In genomic region chr20:41364236-41364855, GRCh38 we compare ENCODE assay signal across 18 cellular contexts. TPM values are rescaled to one million over a fixed set of nuclear protein-coding genes. Genes with fewer than 3 reads are reported as not detected.
DNase-seq lines count a peak whose midpoint lies in the region; ATAC-seq, FAIRE-seq and TF ChIP-seq lines count a peak whose summit lies in the region.
"Had no signal": no experiment of that assay in that cellular context is flagged by ENCODE, and none has a peak within 500 bp of the region (broad histone marks: within the 10 kb centered on the region; RNA-seq: fewer than 3 reads in every experiment).

No MANE protein-coding gene starts in this region.

- no TSS peak for BruUV-seq in HCT116 (replicated peaks; lab: Mats Ljungman, UMichigan)

- DNase-seq in HCT116 (ENCODE audit: low read depth, low spot score): no peak
- no peak for DNase-seq in HTR-8/SVneo (ENCODE audit: insufficient read length, low spot score)
- DNase-seq in chondrocyte (ENCODE audit: low spot score): no peak
- DNase-seq in retinal pigment epithelial cell (ENCODE audit: low read depth): no peak
- no peak for DNase-seq in cerebellar nuclear complex (lab: John Stamatoyannopoulos, UW)
- DNase-seq in trophoblast cell: no peak
- DNase-seq in SIG-M5 treated with dmso at 0.1 percent for 504 hours (lab: John Stamatoyannopoulos, UW; ENCODE audit: unreplicated experiment): no peak
- DNase-seq: ACHN, DMS79 treated with DMSO at 0.1 percent for 48 hours, HCEC 1CT, KBM-7, MV-4-11, NCI-H1694 treated with DMSO at 0.1 percent for 48 hours, NCI-H748 treated with DMSO at 0.1 percent for 48 hours, SIG-M5 had no signal

- H3K4me3 ChIP-seq in HCT116 (replicated peaks in 1 of 2; ENCODE audit: low read depth in 1 of 2, low read length in 2 of 2): no peak overlapping the region
- no peak overlapping the region for H3K4me3 ChIP-seq in retinal pigment epithelial cell (ENCODE audit: low read length)
- H3K4me3 ChIP-seq in trophoblast cell (ENCODE audit: low read depth, low read length): no peak overlapping the region

- H3K23ac ChIP-seq in trophoblast cell (ENCODE audit: low read length): no peak overlapping the region

- H3K9me3 ChIP-seq in HCT116 (ENCODE audit: control insufficient read depth in 1 of 2, insufficient read depth in 1 of 2, low read depth in 1 of 2, low read length in 2 of 2) (no peaks in the 10 kb centered on the region), trophoblast cell (ENCODE audit: insufficient read depth, low read depth, low read length) (no peaks in the 10 kb centered on the region)

- RAD21 ChIA-PET in HCT116 (lab: Charles Lee; ENCODE audit: low non-redundant PET in 1 of 2, low total read pairs in 2 of 2, uncharacterized antibody in 2 of 2, unreplicated experiment in 2 of 2): no interaction called here

- no peak overlapping the region for H3K9ac ChIP-seq in HCT116 (ENCODE audit: low read length)
- no peak overlapping the region for H3K9ac ChIP-seq in trophoblast cell (ENCODE audit: low read length)

- no peak overlapping the region for H3K14ac ChIP-seq in trophoblast cell (ENCODE audit: low read length)

- no CpG with 5 or more reads among the region's 13 CpGs for WGBS in trophoblast cell (ENCODE audit: extremely low coverage, insufficient coverage, insufficient read length)

- H2BK5ac ChIP-seq in trophoblast cell (ENCODE audit: low read depth, low read length, poor library complexity): no peak overlapping the region

- TF ChIP-seq CTCF in HCT116 (IDR thresholded peaks at IDR 0.05 in 2 of 3, conservative IDR thresholded peaks at IDR 0.05 in 1 of 3; ENCODE audit: borderline replicate concordance in 1 of 3, insufficient read depth in 1 of 3, low read depth in 2 of 3, low read length in 2 of 3) (0 out of 6 replicates have a peak, but pooled peaks of 1 of the 3 experiments have one; percentile 8), chondrocyte (IDR thresholded peaks at IDR 0.05) (peak; percentile 11), retinal pigment epithelial cell (conservative IDR thresholded peaks at IDR 0.05; ENCODE audit: low read depth, low read length) (peak; percentile 7)

- no peaks in the 10 kb centered on the region for H3K36me3 ChIP-seq in HCT116 (ENCODE audit: control insufficient read depth in 1 of 2, insufficient read depth in 2 of 2, low read length in 2 of 2)
- H3K36me3 ChIP-seq in trophoblast cell (ENCODE audit: control insufficient read depth in 1 of 2, insufficient read depth in 2 of 2, low read length in 2 of 2): no peaks in the 10 kb centered on the region

- H2AK5ac ChIP-seq in trophoblast cell (ENCODE audit: low read length): no peak overlapping the region

- no peaks in the 10 kb centered on the region for H3K9me3 Mint-ChIP-seq in chondrocyte (ENCODE audit: low read depth)

- H2BK120ac ChIP-seq in trophoblast cell (ENCODE audit: insufficient read depth, low read length, poor library complexity): no peak overlapping the region

- no peak overlapping the region for H3K4me2 ChIP-seq in HCT116 (ENCODE audit: low read length)
- H3K4me2 ChIP-seq in trophoblast cell (ENCODE audit: low read length): no peak overlapping the region

- no peak for TF ChIP-seq POLR2A in HCT116 (IDR thresholded peaks at IDR 0.05; ENCODE audit: borderline replicate concordance, extremely low read depth, insufficient read depth, insufficient read length)

- peaks cover 6% of the 10 kb centered on the region for H3K4me1 Mint-ChIP-seq in chondrocyte (ENCODE audit: low read depth)

- H3K27ac ChIP-seq in HCT116 (ENCODE audit: low read depth, low read length) (no peak overlapping the region), trophoblast cell (ENCODE audit: low read depth, low read length) (no peak overlapping the region)
- H3K27ac ChIP-seq: C4-2B had no signal

- POLR2A ChIA-PET in HCT116 (lab: Charles Lee): no interaction called here

- H3K4me3 Mint-ChIP-seq in chondrocyte (ENCODE audit: unreplicated experiment): no peak overlapping the region

- intact Hi-C loops in HCT116 (cut with micrococcal nuclease): no loop called here

- H3K4ac ChIP-seq in trophoblast cell (ENCODE audit: low read depth, low read length): no peak overlapping the region

- no peak overlapping the region for H3K18ac ChIP-seq in trophoblast cell (ENCODE audit: low read length)

- H4K20me1 ChIP-seq in HCT116 (ENCODE audit: insufficient read depth): no peaks in the 10 kb centered on the region

- H3K27ac Mint-ChIP-seq in chondrocyte (ENCODE audit: unreplicated experiment): no peak overlapping the region

- FAIRE-seq in HTR-8/SVneo (lab: Jason Lieb, UNC): peak; percentile 92
- FAIRE-seq: D721Med had no signal

- CTCF ChIA-PET in HCT116 (lab: Charles Lee): no interaction called here

- H3K36me3 Mint-ChIP-seq in chondrocyte (ENCODE audit: low read depth): no peaks in the 10 kb centered on the region

- H3K27me3 ChIP-seq in HCT116 (ENCODE audit: insufficient read depth, low read length) (no peaks in the 10 kb centered on the region), trophoblast cell (ENCODE audit: insufficient read depth, low read length) (peaks cover 33% of the 10 kb centered on the region)

- H3K9me2 ChIP-seq in HCT116 (ENCODE audit: insufficient read depth): no peaks in the 10 kb centered on the region

- H4K91ac ChIP-seq in trophoblast cell (ENCODE audit: low read depth, low read length): no peak overlapping the region

- no peak overlapping the region for H2BK12ac ChIP-seq in trophoblast cell (ENCODE audit: low read length)

- H4K12ac ChIP-seq in trophoblast cell (ENCODE audit: low read depth, low read length): no peak overlapping the region

- no peak overlapping the region for H4K8ac ChIP-seq in trophoblast cell (ENCODE audit: low read depth, low read length)

- H3K27me3 Mint-ChIP-seq in chondrocyte (ENCODE audit: low read depth): peaks cover 13% of the 10 kb centered on the region

- H3K4me1 ChIP-seq in HCT116 (ENCODE audit: control insufficient read depth in 1 of 2, insufficient read depth in 2 of 2, low read length in 2 of 2) (no peaks in the 10 kb centered on the region), trophoblast cell (ENCODE audit: control insufficient read depth in 1 of 2, insufficient read depth in 2 of 2, low read length in 2 of 2) (peaks cover 0 to 7% of the 10 kb centered on the region in 2 experiments)

- no peak overlapping the region for H2AFZ ChIP-seq in HCT116 (ENCODE audit: low read depth, low read length, poor library complexity, severe bottlenecking)
- H2AFZ ChIP-seq in trophoblast cell (ENCODE audit: insufficient read depth, low read length, poor library complexity): no peak overlapping the region

- no peak for TF ChIP-seq RAD21 in HCT116 (IDR thresholded peaks at IDR 0.05; ENCODE audit: low read depth)

- ATAC-seq in HCT116: peak; percentile 27; the same call in 1 of the 2 replicates

- H3K79me2 ChIP-seq in HCT116 (ENCODE audit: insufficient read depth, low read length) (no peaks in the 10 kb centered on the region), trophoblast cell (ENCODE audit: control insufficient read depth, insufficient read depth, low read length, poor library complexity) (no peaks in the 10 kb centered on the region)

- H3K79me1 ChIP-seq in trophoblast cell (ENCODE audit: low read length): no peaks in the 10 kb centered on the region

TF ChIP-seq in HCT116, 20 proteins besides CTCF, POLR2A, EP300 and RAD21:
- no peak for TF ChIP-seq YY1 (IDR thresholded peaks at IDR 0.05; ENCODE audit: extremely low read depth, insufficient replicate concordance, low read depth, low read length)
- no peak for TF ChIP-seq ZBTB33 (IDR thresholded peaks at IDR 0.05; ENCODE audit: extremely low read depth, insufficient replicate concordance, low read length)
- no peak for TF ChIP-seq CEBPB (IDR thresholded peaks at IDR 0.05; ENCODE audit: low read depth)
- TF ChIP-seq SIN3A (IDR thresholded peaks at IDR 0.05; ENCODE audit: low read depth): no peak
- no peak for TF ChIP-seq TCF7L2 (IDR thresholded peaks at IDR 0.05; ENCODE audit: borderline replicate concordance, extremely low read depth, insufficient read depth, insufficient read length)
- no peak for TF ChIP-seq ZNF274 (IDR thresholded peaks at IDR 0.05; ENCODE audit: low read depth, low read length)
- no peak for TF ChIP-seq SRF (IDR thresholded peaks at IDR 0.05; ENCODE audit: low read depth)
- no peak for TF ChIP-seq JUND (IDR thresholded peaks at IDR 0.05)
- TF ChIP-seq CBX3 (IDR thresholded peaks at IDR 0.05; ENCODE audit: low read depth): no peak
- no peak for TF ChIP-seq EZH2phosphoT487 (IDR thresholded peaks at IDR 0.05; ENCODE audit: borderline replicate concordance)
- no peak for TF ChIP-seq SP1 (IDR thresholded peaks at IDR 0.05; ENCODE audit: low read depth)
- TF ChIP-seq EGR1 (IDR thresholded peaks at IDR 0.05; ENCODE audit: low read depth): no peak
TF ChIP-seq in HCT116: peak in this region for 0.

RNA-seq across cellular contexts. Expression of gene EMILIN3, which starts 2.3 kb away (rescaled TPM):
- not detected for total RNA-seq in HCT116 (2021; ENCODE audit: unreplicated experiment)
- 0.06 and 0.16 TPM in 2 replicates for polyA plus RNA-seq in HCT116 (2012)
- total RNA-seq in chondrocyte: 0.46 to 1.2 TPM (median 0.47 TPM) in 3 replicates
- polyA plus RNA-seq in trophoblast cell (2013): 0.34 and 0.37 TPM in 2 replicates
- total RNA-seq: OCI-LY7 had no signal

RNA-seq across cellular contexts. Expression of gene LPIN3, which starts 23.7 kb away (rescaled TPM):
- total RNA-seq in HCT116 (2021; ENCODE audit: unreplicated experiment) (18.5 TPM), chondrocyte (3.3 to 5.1 TPM (median 3.5 TPM) in 3 replicates)
- 18.1 and 19.9 TPM in 2 replicates for polyA plus RNA-seq in HCT116 (2012)
- 6.5 TPM in 2 replicates for polyA plus RNA-seq in trophoblast cell (2013)

RNA-seq across cellular contexts. Expression of gene ZHX3, which starts 46.8 kb away (rescaled TPM):
- total RNA-seq in HCT116 (2021; ENCODE audit: unreplicated experiment): 13.3 TPM
- 2.9 and 5.0 TPM in 2 replicates for polyA plus RNA-seq in HCT116 (2012)
- 52.6 to 55.5 TPM (median 52.9 TPM) in 3 replicates for total RNA-seq in chondrocyte
- polyA plus RNA-seq in trophoblast cell (2013): 5.3 and 6.3 TPM in 2 replicates
